Comparison of ENCODE assay signal across 33 cellular contexts in genomic region chr7:80984619-80985018, GRCh38.
DNase-seq lines count a peak whose midpoint lies in the region; ATAC-seq, FAIRE-seq and TF ChIP-seq lines count a peak whose summit lies in the region.
"Had no signal": no experiment of that assay in that cellular context is flagged by ENCODE, and none has a peak within 500 bp of the region (broad histone marks: within the 10 kb centered on the region; RNA-seq: fewer than 3 reads in every experiment).

No MANE protein-coding gene starts in this region.

- H3K4me1 Mint-ChIP-seq in mesothelial cell of epicardium = peaks cover 9% of the 10 kb centered on the region
- H3K4me1 Mint-ChIP-seq: B cell had no signal

- peaks cover 3% of the 10 kb centered on the region for H3K36me3 Mint-ChIP-seq in mesothelial cell of epicardium
- H3K36me3 Mint-ChIP-seq: CD8-positive, alpha-beta T cell had no signal

- TF ChIP-seq CTCF in mesothelial cell of epicardium (IDR thresholded peaks at IDR 0.05; ENCODE audit: unreplicated experiment) (no peak), uterus (IDR thresholded peaks at IDR 0.05) (no peak)

- no peaks in the 10 kb centered on the region for H3K9me3 ChIP-seq in adipocyte (ENCODE audit: control insufficient read depth, low read length)
- H3K9me3 ChIP-seq in uterus = no peaks in the 10 kb centered on the region
- no peaks in the 10 kb centered on the region for H3K9me3 ChIP-seq in right cardiac atrium (ENCODE audit: control insufficient read depth, low read length)

- no peak overlapping the region for H3K9ac ChIP-seq in adipocyte (ENCODE audit: low read length)

- peaks cover 9% of the 10 kb centered on the region for H3K9me3 Mint-ChIP-seq in mesothelial cell of epicardium
- H3K9me3 Mint-ChIP-seq: CD8-positive, alpha-beta T cell had no signal

- no peaks in the 10 kb centered on the region for H3K27me3 ChIP-seq in adipocyte (replicated peaks; ENCODE audit: control insufficient read depth, insufficient read depth, low read length)
- no peaks in the 10 kb centered on the region for H3K27me3 ChIP-seq in uterus
- no peaks in the 10 kb centered on the region for H3K27me3 ChIP-seq in right cardiac atrium (ENCODE audit: control insufficient read depth, insufficient read depth)
- H3K27me3 ChIP-seq: SJSA1 had no signal

- H3K27ac ChIP-seq in uterus = peak overlapping the region; percentile 15 to 48
- H3K27ac ChIP-seq in right cardiac atrium (ENCODE audit: low read length) = no peak overlapping the region
- H3K27ac ChIP-seq: A549, C4-2B, PC-9, SJSA1 had no signal

- H3K27me3 Mint-ChIP-seq in mesothelial cell of epicardium (ENCODE audit: low read depth) = no peaks in the 10 kb centered on the region
- H3K27me3 Mint-ChIP-seq: B cell had no signal

- 51% methylated on average over 1 of the region's 1 CpG for WGBS in right cardiac atrium

- FAIRE-seq in HTR-8/SVneo (lab: Jason Lieb, UNC) = no peak
- FAIRE-seq: A549, GM12891, GM19239, H1, HepG2 had no signal

- ATAC-seq in right cardiac atrium = no peak
- ATAC-seq: A549; CD8-positive, alpha-beta T cell; HepG2 had no signal

- TF ChIP-seq POLR2A in uterus (IDR thresholded peaks at IDR 0.05) = no peak

- no peak overlapping the region for H3K4me3 Mint-ChIP-seq in mesothelial cell of epicardium
- H3K4me3 Mint-ChIP-seq: B cell; CD8-positive, alpha-beta T cell had no signal

- peak overlapping the region; percentile 39 for H3K27ac Mint-ChIP-seq in mesothelial cell of epicardium
- H3K27ac Mint-ChIP-seq: B cell; CD8-positive, alpha-beta T cell had no signal

- DNase-seq in adipocyte (ENCODE audit: low read depth) (peak; percentile 50), fibroblast of peridontal ligament (ENCODE audit: extremely low read depth) (peak; percentile 67), mesothelial cell of epicardium (ENCODE audit: low spot score in 2 of 2, unreplicated experiment in 2 of 2) (no peak), uterus (no peak), HTR-8/SVneo (ENCODE audit: insufficient read length, low spot score) (no peak), right cardiac atrium (no peak), GM19238 (ENCODE audit: insufficient read length, low spot score) (no peak)
- DNase-seq: CD8-positive, alpha-beta T cell; DMS 273 treated with DMSO at 0.1 percent for 48 hours; DMS79; GF-D8; HCEC 1CT; Karpas-422; NCI-H1092 treated with DMSO at 0.1 percent for 48 hours; NCI-H1436; NCI-H187; NCI-H2081 treated with DMSO at 0.1 percent for 48 hours; NCI-H2171; NCI-H345; NCI-H524; NCI-H774; NK-92 treated with Interleukin-12 subunit alpha and Interleukin-12 subunit beta, amount 100 ng/mL, for 24 hours; PC-9; Right ventricle myocardium superior; RPMI8226 had no signal

- H3K4me1 ChIP-seq in adipocyte (ENCODE audit: control insufficient read depth, insufficient read depth, low read length) (no peaks in the 10 kb centered on the region), uterus (no peaks in the 10 kb centered on the region), right cardiac atrium (ENCODE audit: control insufficient read depth, insufficient read depth, low read length) (no peaks in the 10 kb centered on the region)
- H3K4me1 ChIP-seq: A549, SJSA1 had no signal

- intact Hi-C loops in uterus (cut with DNase I; ENCODE audit: low total_unique reads) (no loop called here), right cardiac atrium (cut with DNase I) (no loop called here)

- H3K4me3 ChIP-seq in adipocyte (ENCODE audit: low read length) (no peak overlapping the region), uterus (no peak overlapping the region), right cardiac atrium (ENCODE audit: low read length) (no peak overlapping the region)
- H3K4me3 ChIP-seq: A549, PC-9, SJSA1 had no signal

- H3K36me3 ChIP-seq in adipocyte (ENCODE audit: control insufficient read depth, insufficient read depth, low read length, severe bottlenecking) = no peaks in the 10 kb centered on the region
- no peaks in the 10 kb centered on the region for H3K36me3 ChIP-seq in uterus
- H3K36me3 ChIP-seq: SJSA1 had no signal

Comparison
In these comparisons a context has a peak if more than half of its experiments do, and no peak if none do; other contexts are left out.
1. DNase-seq: peak in adipocyte (single experiment) and fibroblast of peridontal ligament (single experiment); none in mesothelial cell of epicardium (0 of 2), uterus (0 of 2), HTR-8/SVneo (single experiment), right cardiac atrium (0 of 3) and GM19238 (single experiment).